1 cellular context compared by ENCODE assay signal in the genomic region with DNA sequence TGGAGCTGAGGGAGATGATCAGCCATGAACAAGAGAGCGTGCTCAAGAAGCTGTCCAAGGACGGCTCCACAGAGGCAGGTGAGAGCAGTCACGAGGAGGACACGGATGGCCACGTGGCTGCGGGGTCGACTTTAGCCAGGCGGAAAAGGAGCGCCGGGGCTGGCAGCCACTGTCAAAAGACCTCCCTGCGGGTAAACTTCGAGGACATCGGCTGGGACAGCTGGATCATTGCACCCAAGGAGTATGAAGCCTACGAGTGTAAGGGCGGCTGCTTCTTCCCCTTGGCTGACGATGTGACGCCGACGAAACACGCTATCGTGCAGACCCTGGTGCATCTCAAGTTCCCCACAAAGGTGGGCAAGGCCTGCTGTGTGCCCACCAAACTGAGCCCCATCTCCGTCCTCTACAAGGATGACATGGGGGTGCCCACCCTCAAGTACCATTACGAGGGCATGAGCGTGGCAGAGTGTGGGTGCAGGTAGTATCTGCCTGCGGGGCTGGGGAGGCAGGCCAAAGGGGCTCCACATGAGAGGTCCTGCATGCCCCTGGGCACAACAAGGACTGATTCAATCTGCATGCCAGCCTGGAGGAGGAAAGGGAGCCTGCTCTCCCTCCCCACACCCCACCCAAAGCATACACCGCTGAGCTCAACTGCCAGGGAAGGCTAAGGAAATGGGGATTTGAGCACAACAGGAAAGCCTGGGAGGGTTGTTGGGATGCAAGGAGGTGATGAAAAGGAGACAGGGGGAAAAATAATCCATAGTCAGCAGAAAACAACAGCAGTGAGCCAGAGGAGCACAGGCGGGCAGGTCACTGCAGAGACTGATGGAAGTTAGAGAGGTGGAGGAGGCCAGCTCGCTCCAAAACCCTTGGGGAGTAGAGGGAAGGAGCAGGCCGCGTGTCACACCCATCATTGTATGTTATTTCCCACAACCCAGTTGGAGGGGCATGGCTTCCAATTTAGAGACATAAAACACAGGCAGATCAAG.
A peak's percentile ranks its signal among the peaks of the same experiment; 100 is the strongest.
TF ChIP-seq lines count a peak whose summit lies in the region.

No MANE protein-coding gene starts in this region.

TF ChIP-seq in K562, 482 proteins besides CTCF, POLR2A, EP300 and RAD21:
- TF ChIP-seq ZNF12 (CRISPR knock-in tag; IDR thresholded peaks at IDR 0.05) (no peak), NR4A1 (CRISPR knock-in tag; IDR thresholded peaks at IDR 0.05) (no peak), NR4A1 (tag; IDR thresholded peaks at IDR 0.05) (no peak), ZNF316 (IDR thresholded peaks at IDR 0.05) (peak; percentile 97), KLF1 (tag; IDR thresholded peaks at IDR 0.05) (no peak), PRPF4 (IDR thresholded peaks at IDR 0.05; ENCODE audit: insufficient read depth, low read depth, low read length, poor library complexity, severe bottlenecking) (no peak), CREB1 (IDR thresholded peaks at IDR 0.05) (no peak), CREB1 (CRISPR knock-in tag; IDR thresholded peaks at IDR 0.05) (no peak), CBX2 (IDR thresholded peaks at IDR 0.05; ENCODE audit: insufficient read depth, low read length, poor library complexity, severe bottlenecking) (no peak), MEF2D (tag; conservative IDR thresholded peaks at IDR 0.05; ENCODE audit: low read depth) (no peak), FOXK2 (conservative IDR thresholded peaks at IDR 0.05 in 1 of 2, IDR thresholded peaks at IDR 0.05 in 1 of 2; ENCODE audit: low read depth in 2 of 2) (no peak), ZNF174 (CRISPR knock-in tag; IDR thresholded peaks at IDR 0.05) (no peak), MAFG (tag; conservative IDR thresholded peaks at IDR 0.05) (peak; percentile 89), MAFF (IDR thresholded peaks at IDR 0.05; ENCODE audit: low read length) (peak; percentile 90), ZNF583 (CRISPR knock-in tag; IDR thresholded peaks at IDR 0.05) (no peak), MBD2 (IDR thresholded peaks at IDR 0.05; ENCODE audit: borderline replicate concordance, low read depth) (no peak), BACH1 (tag; IDR thresholded peaks at IDR 0.05) (no peak), ESRRB (CRISPR knock-in tag; IDR thresholded peaks at IDR 0.05; ENCODE audit: borderline replicate concordance) (no peak), C11orf30 (IDR thresholded peaks at IDR 0.05; ENCODE audit: low read depth) (peak; percentile 91), MAFK (IDR thresholded peaks at IDR 0.05; ENCODE audit: low read length) (peak; percentile 90), ZNF707 (CRISPR knock-in tag; conservative IDR thresholded peaks at IDR 0.05) (no peak), HCFC1 (IDR thresholded peaks at IDR 0.05; ENCODE audit: low read depth, low read length) (no peak), PHF8 (IDR thresholded peaks at IDR 0.05; ENCODE audit: borderline replicate concordance, low read length) (no peak)
- TF ChIP-seq, protein P1, sequence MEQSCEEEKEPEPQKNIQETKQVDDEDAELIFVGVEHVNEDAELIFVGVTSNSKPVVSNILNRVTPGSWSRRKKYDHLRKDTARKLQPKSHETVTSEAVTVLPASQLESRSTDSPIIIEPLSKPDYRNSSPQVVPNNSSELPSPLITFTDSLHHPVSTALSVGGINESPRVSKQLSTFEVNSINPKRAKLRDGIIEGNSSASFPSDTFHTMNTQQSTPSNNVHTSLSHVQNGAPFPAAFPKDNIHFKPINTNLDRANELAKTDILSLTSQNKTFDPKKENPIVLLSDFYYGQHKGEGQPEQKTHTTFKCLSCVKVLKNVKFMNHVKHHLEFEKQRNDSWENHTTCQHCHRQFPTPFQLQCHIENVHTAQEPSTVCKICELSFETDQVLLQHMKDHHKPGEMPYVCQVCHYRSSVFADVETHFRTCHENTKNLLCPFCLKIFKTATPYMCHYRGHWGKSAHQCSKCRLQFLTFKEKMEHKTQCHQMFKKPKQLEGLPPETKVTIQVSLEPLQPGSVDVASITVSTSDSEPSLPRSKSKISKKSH (CRISPR knock-in tag; IDR thresholded peaks at IDR 0.05) = no peak
- TF ChIP-seq, protein P2, sequence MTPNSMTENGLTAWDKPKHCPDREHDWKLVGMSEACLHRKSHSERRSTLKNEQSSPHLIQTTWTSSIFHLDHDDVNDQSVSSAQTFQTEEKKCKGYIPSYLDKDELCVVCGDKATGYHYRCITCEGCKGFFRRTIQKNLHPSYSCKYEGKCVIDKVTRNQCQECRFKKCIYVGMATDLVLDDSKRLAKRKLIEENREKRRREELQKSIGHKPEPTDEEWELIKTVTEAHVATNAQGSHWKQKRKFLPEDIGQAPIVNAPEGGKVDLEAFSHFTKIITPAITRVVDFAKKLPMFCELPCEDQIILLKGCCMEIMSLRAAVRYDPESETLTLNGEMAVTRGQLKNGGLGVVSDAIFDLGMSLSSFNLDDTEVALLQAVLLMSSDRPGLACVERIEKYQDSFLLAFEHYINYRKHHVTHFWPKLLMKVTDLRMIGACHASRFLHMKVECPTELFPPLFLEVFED (CRISPR knock-in tag; conservative IDR thresholded peaks at IDR 0.05) = no peak
- TF ChIP-seq, protein P3, sequence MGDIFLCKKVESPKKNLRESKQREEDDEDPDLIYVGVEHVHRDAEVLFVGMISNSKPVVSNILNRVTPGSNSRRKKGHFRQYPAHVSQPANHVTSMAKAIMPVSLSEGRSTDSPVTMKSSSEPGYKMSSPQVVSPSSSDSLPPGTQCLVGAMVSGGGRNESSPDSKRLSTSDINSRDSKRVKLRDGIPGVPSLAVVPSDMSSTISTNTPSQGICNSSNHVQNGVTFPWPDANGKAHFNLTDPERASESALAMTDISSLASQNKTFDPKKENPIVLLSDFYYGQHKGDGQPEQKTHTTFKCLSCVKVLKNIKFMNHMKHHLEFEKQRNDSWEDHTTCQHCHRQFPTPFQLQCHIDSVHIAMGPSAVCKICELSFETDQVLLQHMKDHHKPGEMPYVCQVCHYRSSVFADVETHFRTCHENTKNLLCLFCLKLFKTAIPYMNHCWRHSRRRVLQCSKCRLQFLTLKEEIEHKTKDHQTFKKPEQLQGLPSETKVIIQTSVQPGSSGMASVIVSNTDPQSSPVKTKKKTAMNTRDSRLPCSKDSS (IDR thresholded peaks at IDR 0.05; ENCODE audit: low read depth, partially characterized antibody) = no peak
